ENCODE assay signal across 9 cellular contexts in the genomic region with DNA sequence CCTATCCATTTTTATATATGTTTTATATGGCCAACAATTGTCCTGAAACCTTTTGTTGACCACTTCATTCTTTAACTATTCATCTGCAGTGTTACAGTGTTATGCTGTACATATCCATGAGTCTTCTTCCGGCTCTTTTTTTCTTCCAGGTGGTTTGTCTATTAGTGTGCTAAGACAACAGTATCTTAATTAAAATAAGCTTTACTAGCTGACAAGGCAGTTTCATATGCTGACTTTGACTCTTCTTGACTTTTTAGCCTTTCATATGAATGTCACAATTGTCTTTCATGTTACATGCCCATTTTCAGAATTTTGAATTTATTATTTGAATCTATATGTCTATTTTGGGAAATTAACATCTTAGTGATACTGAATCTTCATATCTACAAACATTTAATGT.
"Had no signal": no experiment of that assay in that cellular context is flagged by ENCODE, and none has a peak within 500 bp of the region (broad histone marks: within the 10 kb centered on the region; RNA-seq: fewer than 3 reads in every experiment).

No MANE protein-coding gene starts in this region.

- ATAC-seq: GM23338, K562 had no signal

- H3K27ac ChIP-seq: HL-60 had no signal

- H3K4me2 ChIP-seq: GM23338 had no signal

- DNase-seq: H9, HCEC 1CT, HFFc6, IMR-90 had no signal

- H2AFZ ChIP-seq: GM23338 had no signal

- FAIRE-seq: H1, H54, K562 had no signal

- H3K4me3 ChIP-seq: GM23338, K562 had no signal
